Comparison of ENCODE assay signal across 12 cellular contexts in the genomic region with DNA sequence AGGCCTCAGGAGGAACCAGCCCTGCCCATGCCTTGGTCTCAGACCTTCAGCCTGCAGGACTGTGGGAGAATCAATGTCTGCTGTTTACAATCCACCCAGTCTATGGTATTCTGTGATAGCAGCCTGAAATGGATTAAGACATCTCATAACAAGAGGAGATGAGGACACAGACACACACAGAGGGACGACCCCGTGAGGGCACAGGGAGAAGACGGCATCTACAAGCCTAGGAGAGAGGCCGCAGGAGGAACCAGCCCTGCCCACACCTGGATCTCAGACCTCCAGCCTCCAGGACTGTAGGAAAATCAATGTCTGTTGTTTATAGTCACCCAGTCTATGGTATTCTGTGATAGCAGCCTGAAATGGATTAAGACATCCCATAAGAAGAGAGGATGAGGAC. TPM values are rescaled to one million over a fixed set of nuclear protein-coding genes. Genes with fewer than 3 reads are reported as not detected.
A peak's percentile ranks its signal among the peaks of the same experiment; 100 is the strongest.
DNase-seq lines count a peak whose midpoint lies in the region; ATAC-seq and TF ChIP-seq lines count a peak whose summit lies in the region.
"Had no signal": no experiment of that assay in that cellular context is flagged by ENCODE, and none has a peak within 500 bp of the region (broad histone marks: within the 10 kb centered on the region; RNA-seq: fewer than 3 reads in every experiment).

No MANE protein-coding gene starts in this region.

- H3K23ac ChIP-seq in neuronal stem cell (ENCODE audit: low read depth, low read length, poor library complexity) = no peak overlapping the region

- no peak overlapping the region for H3K18ac ChIP-seq in neuronal stem cell (ENCODE audit: low read length)

- no peaks in the 10 kb centered on the region for H3K27me3 Mint-ChIP-seq in CD4-positive, CD25-positive, alpha-beta regulatory T cell
- H3K27me3 Mint-ChIP-seq in GM23338 (ENCODE audit: insufficient read depth, low read depth, poor library complexity) (peaks cover 57% of the 10 kb centered on the region), nephron progenitor cell (ENCODE audit: low read depth, poor library complexity) (peaks cover 8% of the 10 kb centered on the region)
- H3K27me3 Mint-ChIP-seq in activated naive CD8-positive, alpha-beta T cell treated with anti-CD3 and anti-CD28 coated beads, Interleukin-2, amount 50 U/mL, for 24 hours = no peaks in the 10 kb centered on the region

- peaks cover 34% of the 10 kb centered on the region; the same call in 1 of the 2 replicates for H4K20me1 ChIP-seq in GM23338 (replicated peaks; ENCODE audit: insufficient read depth)

- no peak overlapping the region for H4K8ac ChIP-seq in neuronal stem cell (ENCODE audit: low read depth, low read length)

- H2BK15ac ChIP-seq in neuronal stem cell (ENCODE audit: low read length) = no peak overlapping the region

- H3K36me3 ChIP-seq in CD4-positive, CD25-positive, alpha-beta regulatory T cell (ENCODE audit: control insufficient read depth, insufficient read depth, low read length) = peaks cover 59% of the 10 kb centered on the region
- H3K36me3 ChIP-seq in GM23338 (ENCODE audit: insufficient read depth) = peaks cover 45% of the 10 kb centered on the region
- H3K36me3 ChIP-seq in neuronal stem cell (replicated peaks in 1 of 2; ENCODE audit: control insufficient read depth in 2 of 2, insufficient read depth in 2 of 2, low read length in 2 of 2) = peaks cover 58 to 76% of the 10 kb centered on the region in 2 donors

- WGBS in neuronal stem cell (ENCODE audit: extremely low coverage in 2 of 2, insufficient read length in 2 of 2, insufficient replicate concordance in 1 of 2), 2 donors = no CpG with 5 or more reads among the region's 4 CpGs

- H3K27ac ChIP-seq in CD4-positive, CD25-positive, alpha-beta regulatory T cell (ENCODE audit: insufficient read depth, low read length, poor library complexity, severe bottlenecking) = no peak overlapping the region
- H3K27ac ChIP-seq in GM23338 (ENCODE audit: low read depth) (peak overlapping the region; percentile 55; the same call in 1 of the 2 replicates), neuronal stem cell (replicated peaks; ENCODE audit: low read length) (no peak overlapping the region)
- H3K27ac ChIP-seq: body of pancreas had no signal

- peaks cover 66% of the 10 kb centered on the region for H3F3A ChIP-seq in GM23338 (replicated peaks; ENCODE audit: low read depth)

- H3K9me3 Mint-ChIP-seq in CD4-positive, CD25-positive, alpha-beta regulatory T cell = peaks cover 0 to 2% (median 0%) of the 10 kb centered on the region in 7 donors
- H3K9me3 Mint-ChIP-seq in GM23338 (peaks cover 10% of the 10 kb centered on the region), nephron progenitor cell (no peaks in the 10 kb centered on the region)
- no peaks in the 10 kb centered on the region for H3K9me3 Mint-ChIP-seq in activated naive CD8-positive, alpha-beta T cell treated with anti-CD3 and anti-CD28 coated beads, Interleukin-2, amount 50 U/mL, for 24 hours

- no peak overlapping the region for H2BK12ac ChIP-seq in neuronal stem cell (ENCODE audit: low read length)

- TF ChIP-seq CTCF in GM23338 (conservative IDR thresholded peaks at IDR 0.05; ENCODE audit: low read depth in 2 of 2) (no peak), nephron progenitor cell (IDR thresholded peaks at IDR 0.05) (no peak)

- no peak overlapping the region for H3K9ac ChIP-seq in neuronal stem cell (ENCODE audit: low read depth, low read length, poor library complexity)

- H3K9me2 ChIP-seq in GM23338 (ENCODE audit: insufficient read depth) = no peaks in the 10 kb centered on the region

- H3K14ac ChIP-seq in neuronal stem cell (ENCODE audit: low read length) = no peak overlapping the region

- no peak for DNase-seq in CD4-positive, CD25-positive, alpha-beta regulatory T cell
- no peak for DNase-seq in GM23338 (ENCODE audit: low spot score)
- no peak for DNase-seq in activated naive CD8-positive, alpha-beta T cell treated with anti-CD3 and anti-CD28 coated beads, Interleukin-2, amount 50 U/mL, for 24 hours
- DNase-seq in nephron progenitor cell = no peak
- DNase-seq in neuronal stem cell (ENCODE audit: low spot score) = no peak
- DNase-seq in NCI-H187 treated with DMSO at 0.1 percent for 48 hours (lab: John Stamatoyannopoulos, UW) = no peak
- DNase-seq in GM03348 (ENCODE audit: low spot score) = no peak
- DNase-seq: MG63, substantia nigra had no signal

- H3K4me1 Mint-ChIP-seq in CD4-positive, CD25-positive, alpha-beta regulatory T cell = peaks cover 2 to 51% (median 13%) of the 10 kb centered on the region in 4 donors
- H3K4me1 Mint-ChIP-seq in GM23338 (peaks cover 30% of the 10 kb centered on the region), nephron progenitor cell (peaks cover 27% of the 10 kb centered on the region)
- H3K4me1 Mint-ChIP-seq in activated naive CD8-positive, alpha-beta T cell treated with anti-CD3 and anti-CD28 coated beads, Interleukin-2, amount 50 U/mL, for 24 hours = peaks cover 44% of the 10 kb centered on the region

- no peak overlapping the region for H3K27ac Mint-ChIP-seq in CD4-positive, CD25-positive, alpha-beta regulatory T cell
- H3K27ac Mint-ChIP-seq in GM23338 (no peak overlapping the region), nephron progenitor cell (no peak overlapping the region)
- peak overlapping the region; percentile 76 for H3K27ac Mint-ChIP-seq in activated naive CD8-positive, alpha-beta T cell treated with anti-CD3 and anti-CD28 coated beads, Interleukin-2, amount 50 U/mL, for 24 hours

- ATAC-seq in CD4-positive, CD25-positive, alpha-beta regulatory T cell (ENCODE audit: low read depth in 2 of 2) = no peak
- no peak for ATAC-seq in GM23338
- no peak for ATAC-seq in activated naive CD8-positive, alpha-beta T cell treated with anti-CD3 and anti-CD28 coated beads, Interleukin-2, amount 50 U/mL, for 24 hours
- no peak for ATAC-seq in HG03342 (IDR thresholded peaks at IDR 0.05; ENCODE audit: unreplicated experiment)
- ATAC-seq: body of pancreas had no signal

- no peaks in the 10 kb centered on the region for H3K27me3 ChIP-seq in CD4-positive, CD25-positive, alpha-beta regulatory T cell (ENCODE audit: control insufficient read depth, insufficient read depth, low read length)
- H3K27me3 ChIP-seq in GM23338 (ENCODE audit: insufficient read depth) (no peaks in the 10 kb centered on the region), neuronal stem cell (ENCODE audit: control insufficient read depth in 3 of 3, insufficient read depth in 3 of 3, low read depth in 1 of 3, low read length in 3 of 3) (no peaks in the 10 kb centered on the region)
- H3K27me3 ChIP-seq: body of pancreas, MG63 had no signal

- no peaks in the 10 kb centered on the region for H3K9me3 ChIP-seq in CD4-positive, CD25-positive, alpha-beta regulatory T cell (ENCODE audit: control insufficient read depth in 2 of 2, low read length in 2 of 2)
- H3K9me3 ChIP-seq in neuronal stem cell (replicated peaks in 1 of 2; ENCODE audit: control insufficient read depth in 2 of 2, insufficient read depth in 1 of 2, low read depth in 1 of 2, low read length in 2 of 2) = no peaks in the 10 kb centered on the region
- H3K9me3 ChIP-seq: body of pancreas, MG63 had no signal

- no peak overlapping the region for H4K91ac ChIP-seq in neuronal stem cell (ENCODE audit: low read depth, low read length, poor library complexity)

- H3K4me1 ChIP-seq in CD4-positive, CD25-positive, alpha-beta regulatory T cell (ENCODE audit: control insufficient read depth, insufficient read depth, low read length, poor library complexity, severe bottlenecking) = peaks cover 31% of the 10 kb centered on the region
- peaks cover 11% of the 10 kb centered on the region for H3K4me1 ChIP-seq in GM23338 (ENCODE audit: insufficient read depth)
- H3K4me1 ChIP-seq in neuronal stem cell (ENCODE audit: control insufficient read depth in 2 of 2, insufficient read depth in 1 of 2, low read depth in 1 of 2, low read length in 2 of 2) = peaks cover 3 to 7% of the 10 kb centered on the region in 2 donors

- H2BK5ac ChIP-seq in neuronal stem cell (ENCODE audit: low read length) = no peak overlapping the region

- H3K4me2 ChIP-seq in GM23338 (no peak overlapping the region; the same call in 1 of the 2 replicates), neuronal stem cell (ENCODE audit: insufficient read depth, low read length, poor library complexity, severe bottlenecking) (no peak overlapping the region)

- peak overlapping the region; percentile 48 to 96 (median 74) for H3K4me3 Mint-ChIP-seq in CD4-positive, CD25-positive, alpha-beta regulatory T cell
- peak overlapping the region; percentile 93 for H3K4me3 Mint-ChIP-seq in GM23338
- H3K4me3 Mint-ChIP-seq in activated naive CD8-positive, alpha-beta T cell treated with anti-CD3 and anti-CD28 coated beads, Interleukin-2, amount 50 U/mL, for 24 hours = peak overlapping the region; percentile 89
- peak overlapping the region; percentile 54 for H3K4me3 Mint-ChIP-seq in nephron progenitor cell

- H3K4ac ChIP-seq in neuronal stem cell (ENCODE audit: low read length) = no peak overlapping the region

- H3K79me2 ChIP-seq in GM23338 (replicated peaks; ENCODE audit: insufficient read depth) = peaks cover 52% of the 10 kb centered on the region

- H3K79me1 ChIP-seq in neuronal stem cell (ENCODE audit: low read depth, low read length) = peaks cover 34% of the 10 kb centered on the region

- H2AFZ ChIP-seq in GM23338 = no peak overlapping the region
- no peak overlapping the region for H2AFZ ChIP-seq in neuronal stem cell (ENCODE audit: low read length)

- H3K36me3 Mint-ChIP-seq in CD4-positive, CD25-positive, alpha-beta regulatory T cell = peaks cover 42% of the 10 kb centered on the region
- H3K36me3 Mint-ChIP-seq in GM23338 (ENCODE audit: low read depth) (peaks cover 81% of the 10 kb centered on the region), nephron progenitor cell (ENCODE audit: low read depth) (peaks cover 60% of the 10 kb centered on the region)
- peaks cover 65% of the 10 kb centered on the region for H3K36me3 Mint-ChIP-seq in activated naive CD8-positive, alpha-beta T cell treated with anti-CD3 and anti-CD28 coated beads, Interleukin-2, amount 50 U/mL, for 24 hours (ENCODE audit: low read depth)

- no peak overlapping the region for H2AK5ac ChIP-seq in neuronal stem cell (ENCODE audit: low read depth, low read length)

- H2BK120ac ChIP-seq in neuronal stem cell (ENCODE audit: low read depth, low read length) = no peak overlapping the region

- no peak overlapping the region for H3K4me3 ChIP-seq in CD4-positive, CD25-positive, alpha-beta regulatory T cell (ENCODE audit: low read depth, low read length)
- H3K4me3 ChIP-seq in GM23338 (no peak overlapping the region), neuronal stem cell (ENCODE audit: low read length in 2 of 2) (no peak overlapping the region)
- H3K4me3 ChIP-seq: body of pancreas, lung, MG63 had no signal

RNA-seq across cellular contexts. Expression of a gene that starts 3.3 kb away (rescaled TPM):
- 277 TPM for total RNA-seq in CD4-positive, CD25-positive, alpha-beta regulatory T cell
- 100 to 1,000 TPM; 388 to 535 (median 492) TPM for polyA plus RNA-seq in CD4-positive, CD25-positive, alpha-beta regulatory T cell
- total RNA-seq in GM23338 (2014; rRNA removed; shearing (Covaris generic)) = 394 and 486 TPM in 2 replicates
- 358 TPM in 2 replicates for polyA plus RNA-seq in GM23338 (2016; fragmentation: Nextera tagmentation; extraction: Ambion mirVana)
- 415 TPM for polyA plus RNA-seq in neuronal stem cell (2013, experiment 1 of 2)
- polyA plus RNA-seq in neuronal stem cell (2013, experiment 2 of 2) = 410 TPM

RNA-seq across cellular contexts. Expression of a gene that starts 52.1 kb away (rescaled TPM):
- total RNA-seq in CD4-positive, CD25-positive, alpha-beta regulatory T cell = 1.2 TPM
- polyA plus RNA-seq in CD4-positive, CD25-positive, alpha-beta regulatory T cell = under 1 TPM in 1 of 4 donors, not detected in 3; 0.18 TPM
- 0.39 TPM in 1 of 2 replicates, not detected in the other for total RNA-seq in GM23338 (2014; rRNA removed; shearing (Covaris generic))
- 0.78 and 0.86 TPM in 2 replicates for polyA plus RNA-seq in GM23338 (2016; fragmentation: Nextera tagmentation; extraction: Ambion mirVana)
- 0.03 TPM for polyA plus RNA-seq in neuronal stem cell (2013, experiment 1 of 2)
- polyA plus RNA-seq in neuronal stem cell (2013, experiment 2 of 2) = 0.06 TPM
